ENCODE assay signal across 1 cellular context in the genomic region with DNA sequence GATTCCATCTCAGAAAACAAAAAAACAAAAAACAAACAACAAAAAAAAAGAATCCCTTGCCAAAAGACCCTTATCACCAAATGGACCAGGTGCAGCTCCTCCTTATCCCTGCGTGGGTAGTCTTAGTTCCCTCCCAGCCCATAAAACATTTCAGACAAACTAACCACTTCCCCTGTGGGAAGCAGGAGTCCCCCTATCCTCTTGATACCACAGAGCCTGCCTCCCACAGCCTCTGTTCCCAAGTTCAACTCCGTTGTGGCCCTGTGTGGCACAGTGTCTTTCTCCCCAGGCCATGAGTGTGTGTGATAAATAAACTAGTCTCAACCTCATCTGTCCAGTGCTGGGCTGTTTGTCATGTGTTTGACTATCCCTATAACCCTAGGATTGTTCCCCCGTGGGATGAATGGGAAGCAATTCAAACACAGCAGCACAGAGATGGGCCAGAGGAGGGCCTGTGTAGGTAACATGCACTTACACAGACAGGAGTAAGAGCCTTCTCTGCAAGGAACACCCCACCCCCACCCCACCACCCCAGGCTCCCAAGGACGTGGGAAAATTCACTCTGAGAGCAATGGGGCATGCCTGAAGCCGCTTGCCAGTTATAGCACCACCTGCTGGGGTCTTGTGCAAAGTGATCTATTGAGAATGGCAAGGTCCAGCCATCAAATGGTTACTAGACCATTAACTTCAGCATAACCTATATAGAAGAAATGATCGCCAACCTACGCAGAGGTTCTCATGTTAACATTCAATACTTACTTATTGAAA.
TF ChIP-seq lines count a peak whose summit lies in the region.

No MANE protein-coding gene starts in this region.

TF ChIP-seq in GM12878, 131 proteins besides CTCF, POLR2A, EP300 and RAD21 (continued from another document):
- TF ChIP-seq, protein P1, sequence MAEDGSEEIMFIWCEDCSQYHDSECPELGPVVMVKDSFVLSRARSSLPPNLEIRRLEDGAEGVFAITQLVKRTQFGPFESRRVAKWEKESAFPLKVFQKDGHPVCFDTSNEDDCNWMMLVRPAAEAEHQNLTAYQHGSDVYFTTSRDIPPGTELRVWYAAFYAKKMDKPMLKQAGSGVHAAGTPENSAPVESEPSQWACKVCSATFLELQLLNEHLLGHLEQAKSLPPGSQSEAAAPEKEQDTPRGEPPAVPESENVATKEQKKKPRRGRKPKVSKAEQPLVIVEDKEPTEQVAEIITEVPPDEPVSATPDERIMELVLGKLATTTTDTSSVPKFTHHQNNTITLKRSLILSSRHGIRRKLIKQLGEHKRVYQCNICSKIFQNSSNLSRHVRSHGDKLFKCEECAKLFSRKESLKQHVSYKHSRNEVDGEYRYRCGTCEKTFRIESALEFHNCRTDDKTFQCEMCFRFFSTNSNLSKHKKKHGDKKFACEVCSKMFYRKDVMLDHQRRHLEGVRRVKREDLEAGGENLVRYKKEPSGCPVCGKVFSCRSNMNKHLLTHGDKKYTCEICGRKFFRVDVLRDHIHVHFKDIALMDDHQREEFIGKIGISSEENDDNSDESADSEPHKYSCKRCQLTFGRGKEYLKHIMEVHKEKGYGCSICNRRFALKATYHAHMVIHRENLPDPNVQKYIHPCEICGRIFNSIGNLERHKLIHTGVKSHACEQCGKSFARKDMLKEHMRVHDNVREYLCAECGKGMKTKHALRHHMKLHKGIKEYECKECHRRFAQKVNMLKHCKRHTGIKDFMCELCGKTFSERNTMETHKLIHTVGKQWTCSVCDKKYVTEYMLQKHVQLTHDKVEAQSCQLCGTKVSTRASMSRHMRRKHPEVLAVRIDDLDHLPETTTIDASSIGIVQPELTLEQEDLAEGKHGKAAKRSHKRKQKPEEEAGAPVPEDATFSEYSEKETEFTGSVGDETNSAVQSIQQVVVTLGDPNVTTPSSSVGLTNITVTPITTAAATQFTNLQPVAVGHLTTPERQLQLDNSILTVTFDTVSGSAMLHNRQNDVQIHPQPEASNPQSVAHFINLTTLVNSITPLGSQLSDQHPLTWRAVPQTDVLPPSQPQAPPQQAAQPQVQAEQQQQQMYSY (CRISPR knock-in tag; IDR thresholded peaks at IDR 0.05): no peak
- TF ChIP-seq FOS (IDR thresholded peaks at IDR 0.05; ENCODE audit: borderline replicate concordance, extremely low read depth, insufficient read length) (no peak), TCF12 (IDR thresholded peaks at IDR 0.05; ENCODE audit: low read depth, low read length) (no peak), SMARCA5 (IDR thresholded peaks at IDR 0.05) (no peak), RUNX3 (IDR thresholded peaks at IDR 0.05; ENCODE audit: low read length) (peak; percentile 29; the same call in 1 of the 2 replicates), ZNF622 (IDR thresholded peaks at IDR 0.05) (no peak), RFX5 (IDR thresholded peaks at IDR 0.05; ENCODE audit: low read depth, low read length) (no peak), TAF1 (IDR thresholded peaks at IDR 0.05; ENCODE audit: borderline replicate concordance, low read depth, low read length) (no peak), SP1 (IDR thresholded peaks at IDR 0.05; ENCODE audit: low read depth, low read length) (peak; percentile 11), BRCA1 (IDR thresholded peaks at IDR 0.05; ENCODE audit: low read depth, low read length) (no peak), TCF7 (IDR thresholded peaks at IDR 0.05; ENCODE audit: borderline replicate concordance) (no peak), BHLHE40 (IDR thresholded peaks at IDR 0.05; ENCODE audit: borderline replicate concordance in 1 of 2, low read depth in 2 of 2, low read length in 1 of 2) (no peak), MEF2B (IDR thresholded peaks at IDR 0.05; ENCODE audit: partially characterized antibody, poor library complexity, severe bottlenecking) (peak; percentile 64), IKZF2 (IDR thresholded peaks at IDR 0.05) (peak in 1 of 2 experiments; percentile 31; a peak in 1 of 4 replicates), CREM (IDR thresholded peaks at IDR 0.05; ENCODE audit: low read depth) (no peak), SPI1 (IDR thresholded peaks at IDR 0.05; ENCODE audit: borderline replicate concordance, insufficient read depth, low read depth, low read length) (0 out of 2 replicates have a peak, but pooled peaks have one; percentile 17), PAX5 (IDR thresholded peaks at IDR 0.05; ENCODE audit: borderline replicate concordance, low read depth, low read length) (peak; percentile 63; the same call in 1 of the 2 replicates), YY1 (IDR thresholded peaks at IDR 0.05; ENCODE audit: low read depth, low read length) (peak; percentile 58; the same call in 1 of the 2 replicates), MYB (IDR thresholded peaks at IDR 0.05; ENCODE audit: borderline replicate concordance, low read depth, low read length) (no peak), KAT2A (conservative IDR thresholded peaks at IDR 0.05; ENCODE audit: control insufficient read depth, low read depth, low read length) (no peak)
- TF ChIP-seq, protein P2, sequence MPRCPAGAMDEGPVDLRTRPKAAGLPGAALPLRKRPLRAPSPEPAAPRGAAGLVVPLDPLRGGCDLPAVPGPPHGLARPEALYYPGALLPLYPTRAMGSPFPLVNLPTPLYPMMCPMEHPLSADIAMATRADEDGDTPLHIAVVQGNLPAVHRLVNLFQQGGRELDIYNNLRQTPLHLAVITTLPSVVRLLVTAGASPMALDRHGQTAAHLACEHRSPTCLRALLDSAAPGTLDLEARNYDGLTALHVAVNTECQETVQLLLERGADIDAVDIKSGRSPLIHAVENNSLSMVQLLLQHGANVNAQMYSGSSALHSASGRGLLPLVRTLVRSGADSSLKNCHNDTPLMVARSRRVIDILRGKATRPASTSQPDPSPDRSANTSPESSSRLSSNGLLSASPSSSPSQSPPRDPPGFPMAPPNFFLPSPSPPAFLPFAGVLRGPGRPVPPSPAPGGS (IDR thresholded peaks at IDR 0.05; ENCODE audit: borderline replicate concordance, insufficient read depth, low read depth, low read length, poor library complexity, severe bottlenecking): peak; percentile 47
- TF ChIP-seq, protein P3, sequence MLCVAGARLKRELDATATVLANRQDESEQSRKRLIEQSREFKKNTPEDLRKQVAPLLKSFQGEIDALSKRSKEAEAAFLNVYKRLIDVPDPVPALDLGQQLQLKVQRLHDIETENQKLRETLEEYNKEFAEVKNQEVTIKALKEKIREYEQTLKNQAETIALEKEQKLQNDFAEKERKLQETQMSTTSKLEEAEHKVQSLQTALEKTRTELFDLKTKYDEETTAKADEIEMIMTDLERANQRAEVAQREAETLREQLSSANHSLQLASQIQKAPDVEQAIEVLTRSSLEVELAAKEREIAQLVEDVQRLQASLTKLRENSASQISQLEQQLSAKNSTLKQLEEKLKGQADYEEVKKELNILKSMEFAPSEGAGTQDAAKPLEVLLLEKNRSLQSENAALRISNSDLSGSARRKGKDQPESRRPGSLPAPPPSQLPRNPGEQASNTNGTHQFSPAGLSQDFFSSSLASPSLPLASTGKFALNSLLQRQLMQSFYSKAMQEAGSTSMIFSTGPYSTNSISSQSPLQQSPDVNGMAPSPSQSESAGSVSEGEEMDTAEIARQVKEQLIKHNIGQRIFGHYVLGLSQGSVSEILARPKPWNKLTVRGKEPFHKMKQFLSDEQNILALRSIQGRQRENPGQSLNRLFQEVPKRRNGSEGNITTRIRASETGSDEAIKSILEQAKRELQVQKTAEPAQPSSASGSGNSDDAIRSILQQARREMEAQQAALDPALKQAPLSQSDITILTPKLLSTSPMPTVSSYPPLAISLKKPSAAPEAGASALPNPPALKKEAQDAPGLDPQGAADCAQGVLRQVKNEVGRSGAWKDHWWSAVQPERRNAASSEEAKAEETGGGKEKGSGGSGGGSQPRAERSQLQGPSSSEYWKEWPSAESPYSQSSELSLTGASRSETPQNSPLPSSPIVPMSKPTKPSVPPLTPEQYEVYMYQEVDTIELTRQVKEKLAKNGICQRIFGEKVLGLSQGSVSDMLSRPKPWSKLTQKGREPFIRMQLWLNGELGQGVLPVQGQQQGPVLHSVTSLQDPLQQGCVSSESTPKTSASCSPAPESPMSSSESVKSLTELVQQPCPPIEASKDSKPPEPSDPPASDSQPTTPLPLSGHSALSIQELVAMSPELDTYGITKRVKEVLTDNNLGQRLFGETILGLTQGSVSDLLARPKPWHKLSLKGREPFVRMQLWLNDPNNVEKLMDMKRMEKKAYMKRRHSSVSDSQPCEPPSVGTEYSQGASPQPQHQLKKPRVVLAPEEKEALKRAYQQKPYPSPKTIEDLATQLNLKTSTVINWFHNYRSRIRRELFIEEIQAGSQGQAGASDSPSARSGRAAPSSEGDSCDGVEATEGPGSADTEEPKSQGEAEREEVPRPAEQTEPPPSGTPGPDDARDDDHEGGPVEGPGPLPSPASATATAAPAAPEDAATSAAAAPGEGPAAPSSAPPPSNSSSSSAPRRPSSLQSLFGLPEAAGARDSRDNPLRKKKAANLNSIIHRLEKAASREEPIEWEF (IDR thresholded peaks at IDR 0.05; ENCODE audit: insufficient replicate concordance, low read depth, low read length): peak; percentile 23
- TF ChIP-seq, protein P4, sequence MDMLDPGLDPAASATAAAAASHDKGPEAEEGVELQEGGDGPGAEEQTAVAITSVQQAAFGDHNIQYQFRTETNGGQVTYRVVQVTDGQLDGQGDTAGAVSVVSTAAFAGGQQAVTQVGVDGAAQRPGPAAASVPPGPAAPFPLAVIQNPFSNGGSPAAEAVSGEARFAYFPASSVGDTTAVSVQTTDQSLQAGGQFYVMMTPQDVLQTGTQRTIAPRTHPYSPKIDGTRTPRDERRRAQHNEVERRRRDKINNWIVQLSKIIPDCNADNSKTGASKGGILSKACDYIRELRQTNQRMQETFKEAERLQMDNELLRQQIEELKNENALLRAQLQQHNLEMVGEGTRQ (IDR thresholded peaks at IDR 0.05; ENCODE audit: borderline replicate concordance, low read depth, low read length): no peak
- TF ChIP-seq, protein P5, sequence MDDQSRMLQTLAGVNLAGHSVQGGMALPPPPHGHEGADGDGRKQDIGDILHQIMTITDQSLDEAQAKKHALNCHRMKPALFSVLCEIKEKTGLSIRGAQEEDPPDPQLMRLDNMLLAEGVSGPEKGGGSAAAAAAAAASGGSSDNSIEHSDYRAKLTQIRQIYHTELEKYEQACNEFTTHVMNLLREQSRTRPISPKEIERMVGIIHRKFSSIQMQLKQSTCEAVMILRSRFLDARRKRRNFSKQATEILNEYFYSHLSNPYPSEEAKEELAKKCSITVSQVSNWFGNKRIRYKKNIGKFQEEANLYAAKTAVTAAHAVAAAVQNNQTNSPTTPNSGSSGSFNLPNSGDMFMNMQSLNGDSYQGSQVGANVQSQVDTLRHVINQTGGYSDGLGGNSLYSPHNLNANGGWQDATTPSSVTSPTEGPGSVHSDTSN (IDR thresholded peaks at IDR 0.05; ENCODE audit: insufficient replicate concordance, low read depth, low read length): no peak
TF ChIP-seq in GM12878: peak in this region for 11.
